In the genomic region with DNA sequence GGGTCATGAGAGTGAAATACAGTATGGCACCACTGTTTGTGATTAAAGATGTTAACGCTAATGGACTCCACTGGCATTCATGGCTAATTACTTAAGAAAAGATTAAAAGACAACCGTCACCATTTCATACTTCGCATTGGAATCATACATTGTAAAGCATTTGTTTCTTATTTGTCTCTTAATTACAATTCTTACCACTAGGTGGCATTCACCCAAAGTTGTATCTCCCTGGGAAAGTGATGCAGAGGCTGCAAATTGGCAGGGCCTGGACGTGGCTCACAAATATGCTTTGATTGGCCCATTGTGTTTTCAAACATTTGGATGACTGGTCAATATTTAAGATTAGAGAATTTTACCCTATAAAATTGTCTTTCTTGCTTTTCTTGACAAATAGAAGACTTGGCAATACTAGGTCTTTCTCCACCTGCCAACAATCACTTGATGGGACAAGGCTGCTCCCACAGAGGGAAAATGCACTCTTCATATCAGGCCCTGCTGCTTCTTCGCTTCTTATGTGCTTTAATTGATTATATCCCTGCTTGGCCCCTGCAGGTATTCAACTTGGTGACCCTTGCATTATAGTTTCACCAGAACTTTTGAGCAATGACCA, we compare ENCODE assay signal across 1 cellular context.
TF ChIP-seq lines count a peak whose summit lies in the region.

No MANE protein-coding gene starts in this region.

TF ChIP-seq in GM23338, 12 proteins besides CTCF, POLR2A, EP300 and RAD21 (continued from another document):
- TF ChIP-seq, protein P1, sequence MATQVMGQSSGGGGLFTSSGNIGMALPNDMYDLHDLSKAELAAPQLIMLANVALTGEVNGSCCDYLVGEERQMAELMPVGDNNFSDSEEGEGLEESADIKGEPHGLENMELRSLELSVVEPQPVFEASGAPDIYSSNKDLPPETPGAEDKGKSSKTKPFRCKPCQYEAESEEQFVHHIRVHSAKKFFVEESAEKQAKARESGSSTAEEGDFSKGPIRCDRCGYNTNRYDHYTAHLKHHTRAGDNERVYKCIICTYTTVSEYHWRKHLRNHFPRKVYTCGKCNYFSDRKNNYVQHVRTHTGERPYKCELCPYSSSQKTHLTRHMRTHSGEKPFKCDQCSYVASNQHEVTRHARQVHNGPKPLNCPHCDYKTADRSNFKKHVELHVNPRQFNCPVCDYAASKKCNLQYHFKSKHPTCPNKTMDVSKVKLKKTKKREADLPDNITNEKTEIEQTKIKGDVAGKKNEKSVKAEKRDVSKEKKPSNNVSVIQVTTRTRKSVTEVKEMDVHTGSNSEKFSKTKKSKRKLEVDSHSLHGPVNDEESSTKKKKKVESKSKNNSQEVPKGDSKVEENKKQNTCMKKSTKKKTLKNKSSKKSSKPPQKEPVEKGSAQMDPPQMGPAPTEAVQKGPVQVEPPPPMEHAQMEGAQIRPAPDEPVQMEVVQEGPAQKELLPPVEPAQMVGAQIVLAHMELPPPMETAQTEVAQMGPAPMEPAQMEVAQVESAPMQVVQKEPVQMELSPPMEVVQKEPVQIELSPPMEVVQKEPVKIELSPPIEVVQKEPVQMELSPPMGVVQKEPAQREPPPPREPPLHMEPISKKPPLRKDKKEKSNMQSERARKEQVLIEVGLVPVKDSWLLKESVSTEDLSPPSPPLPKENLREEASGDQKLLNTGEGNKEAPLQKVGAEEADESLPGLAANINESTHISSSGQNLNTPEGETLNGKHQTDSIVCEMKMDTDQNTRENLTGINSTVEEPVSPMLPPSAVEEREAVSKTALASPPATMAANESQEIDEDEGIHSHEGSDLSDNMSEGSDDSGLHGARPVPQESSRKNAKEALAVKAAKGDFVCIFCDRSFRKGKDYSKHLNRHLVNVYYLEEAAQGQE (IDR thresholded peaks at IDR 0.05; ENCODE audit: unreplicated experiment): no peak
- TF ChIP-seq ZNF114 (CRISPR knock-in tag; IDR thresholded peaks at IDR 0.05) (no peak), POLR2AphosphoS5 (IDR thresholded peaks at IDR 0.05; ENCODE audit: low read depth) (no peak), EZH2 (IDR thresholded peaks at IDR 0.05; ENCODE audit: low read depth, unreplicated experiment) (no peak), STAT1 (IDR thresholded peaks at IDR 0.05; ENCODE audit: unreplicated experiment) (no peak)
